8 cellular contexts compared by ENCODE assay signal in the genomic region with DNA sequence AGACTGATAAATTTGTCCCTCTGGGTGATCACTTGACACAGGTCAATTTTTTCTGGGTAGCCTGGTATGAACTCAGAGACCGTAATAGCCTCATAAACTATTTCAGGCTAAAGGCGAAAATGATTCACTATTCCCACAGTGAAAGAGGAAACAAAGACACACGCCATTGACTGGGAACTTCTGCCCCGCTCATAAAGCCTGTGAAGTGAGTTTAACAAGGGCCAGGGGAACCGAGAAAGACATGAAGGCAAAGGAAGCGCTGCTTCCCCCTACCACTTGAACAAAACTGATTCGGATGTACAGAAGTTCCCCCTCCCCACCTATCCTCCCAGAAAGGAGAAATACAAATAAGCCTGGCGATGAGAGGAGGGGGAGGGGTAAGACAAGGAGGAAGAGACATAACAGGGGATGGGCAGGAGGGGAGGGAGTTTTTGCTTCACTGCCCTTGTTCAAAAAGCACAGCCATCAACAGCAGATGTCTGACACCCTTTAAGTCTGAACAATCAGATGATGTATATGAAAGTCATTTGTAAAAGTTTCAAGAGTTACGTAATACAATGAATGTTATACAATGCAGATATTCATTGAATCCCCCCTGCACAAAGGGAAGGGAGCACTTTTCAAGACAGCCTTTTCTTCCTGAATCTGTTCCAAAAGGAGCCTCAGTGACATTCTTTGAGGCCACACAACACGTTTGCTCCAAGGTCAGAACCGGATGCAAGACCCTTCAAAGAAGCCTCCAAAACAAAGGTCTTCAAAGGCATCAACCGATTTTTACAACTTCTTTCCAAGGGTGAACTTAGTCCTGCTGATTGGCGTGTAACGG. TPM values are rescaled to one million over a fixed set of nuclear protein-coding genes. Genes with fewer than 3 reads are reported as not detected.
DNase-seq lines count a peak whose midpoint lies in the region; ATAC-seq, FAIRE-seq and TF ChIP-seq lines count a peak whose summit lies in the region.

No MANE protein-coding gene starts in this region.

- FAIRE-seq in kidney (lab: Jason Lieb, UNC): no peak

- peak overlapping the region; percentile 73 for H3K4me3 Mint-ChIP-seq in stimulated activated memory B cell treated with anti-CD40 and anti-IgM and Interleukin-4, amounts not matched to agents 10 μg/mL and 1 μg/mL and 100 μg/mL, for 72 hours

- no peaks in the 10 kb centered on the region for H3K36me3 ChIP-seq in adipocyte (ENCODE audit: control insufficient read depth, insufficient read depth, low read length, severe bottlenecking)
- H3K36me3 ChIP-seq in kidney (ENCODE audit: control insufficient read depth in 1 of 2, insufficient read depth in 2 of 2, low read length in 2 of 2): no peaks in the 10 kb centered on the region

- intact Hi-C loops in kidney (cut with DNase I): no loop called here

- H3K9me3 Mint-ChIP-seq in stimulated activated memory B cell treated with anti-CD40 and anti-IgM and Interleukin-4, amounts not matched to agents 10 μg/mL and 1 μg/mL and 100 μg/mL, for 72 hours: no peaks in the 10 kb centered on the region

- no peaks in the 10 kb centered on the region for H3K9me3 ChIP-seq in adipocyte (ENCODE audit: control insufficient read depth, low read length)
- no peaks in the 10 kb centered on the region for H3K9me3 ChIP-seq in kidney (ENCODE audit: control insufficient read depth in 1 of 2, low read length in 2 of 2)

- DNase-seq in GM12864 (ENCODE audit: low read depth) (peak; percentile 69), HK-2 (ENCODE audit: unreplicated experiment) (peak; percentile 22), adipocyte (ENCODE audit: low read depth) (peak; percentile 66), kidney (no peak), DMS53 (lab: John Stamatoyannopoulos, UW) (no peak), iPS-NIHi7 (ENCODE audit: extremely low spot score) (no peak)

- H3K27me3 ChIP-seq in adipocyte (replicated peaks; ENCODE audit: control insufficient read depth, insufficient read depth, low read length): peaks cover 6% of the 10 kb centered on the region

- peak overlapping the region; percentile 36 for H3K9ac ChIP-seq in adipocyte (ENCODE audit: low read length)
- no peak overlapping the region for H3K9ac ChIP-seq in kidney (ENCODE audit: low read length in 2 of 2)

- H3K36me3 Mint-ChIP-seq in stimulated activated memory B cell treated with anti-CD40 and anti-IgM and Interleukin-4, amounts not matched to agents 10 μg/mL and 1 μg/mL and 100 μg/mL, for 72 hours: no peaks in the 10 kb centered on the region

- peaks cover 29% of the 10 kb centered on the region for H3K4me1 Mint-ChIP-seq in stimulated activated memory B cell treated with anti-CD40 and anti-IgM and Interleukin-4, amounts not matched to agents 10 μg/mL and 1 μg/mL and 100 μg/mL, for 72 hours

- peak; percentile 77 for ATAC-seq in GM21447 (IDR thresholded peaks at IDR 0.05; ENCODE audit: unreplicated experiment)
- peak; percentile 91 for ATAC-seq in stimulated activated memory B cell treated with anti-CD40 and anti-IgM and Interleukin-4, amounts not matched to agents 10 μg/mL and 1 μg/mL and 100 μg/mL, for 72 hours

- peak overlapping the region; percentile 57 for H3K4me3 ChIP-seq in GM12864 (ENCODE audit: low read depth, low read length)
- H3K4me3 ChIP-seq in adipocyte (ENCODE audit: low read length): peak overlapping the region; percentile 76
- peak overlapping the region; percentile 33 to 57 for H3K4me3 ChIP-seq in kidney (ENCODE audit: low read length in 2 of 2)

- H3K4me1 ChIP-seq in adipocyte (ENCODE audit: control insufficient read depth, insufficient read depth, low read length): peaks cover 15% of the 10 kb centered on the region
- no peaks in the 10 kb centered on the region for H3K4me1 ChIP-seq in kidney (ENCODE audit: control insufficient read depth in 1 of 2, insufficient read depth in 1 of 2, low read depth in 1 of 2, low read length in 2 of 2)

- H3K27ac ChIP-seq in kidney (ENCODE audit: low read depth in 2 of 2, low read length in 2 of 2): no peak overlapping the region

- H3K27ac Mint-ChIP-seq in stimulated activated memory B cell treated with anti-CD40 and anti-IgM and Interleukin-4, amounts not matched to agents 10 μg/mL and 1 μg/mL and 100 μg/mL, for 72 hours: peak overlapping the region; percentile 86

- no peak for TF ChIP-seq CTCF in GM12864 (IDR thresholded peaks at IDR 0.05; ENCODE audit: low read depth, low read length, missing control alignments)
- no peak for TF ChIP-seq CTCF in kidney (IDR thresholded peaks at IDR 0.05; ENCODE audit: borderline replicate concordance, extremely low read depth, insufficient read depth)

- no peaks in the 10 kb centered on the region for H3K27me3 Mint-ChIP-seq in stimulated activated memory B cell treated with anti-CD40 and anti-IgM and Interleukin-4, amounts not matched to agents 10 μg/mL and 1 μg/mL and 100 μg/mL, for 72 hours

RNA-seq across cellular contexts. Expression of gene ABCB4, which starts 0.7 kb away (rescaled TPM):
- 2.0 TPM for total RNA-seq in kidney
- polyA plus RNA-seq in kidney (ENCODE audit: insufficient read depth, low read depth, low replicate concordance): 2.0 TPM

Comparison
In these comparisons a context has a peak if more than half of its experiments do, and no peak if none do; other contexts are left out.
1. DNase-seq: peak in GM12864 (single experiment), HK-2 (single experiment) and adipocyte (single experiment); none in kidney (single experiment), DMS53 (single experiment) and iPS-NIHi7 (single experiment).
2. Peak in every context shown above with its lines, with median percentiles within 50 percentile points of each other: H3K4me3 ChIP-seq.